10 cellular contexts compared by ENCODE assay signal in genomic region chr7:96236198-96237039, GRCh38.
DNase-seq lines count a peak whose midpoint lies in the region; ATAC-seq and TF ChIP-seq lines count a peak whose summit lies in the region.
"Had no signal": no experiment of that assay in that cellular context is flagged by ENCODE, and none has a peak within 500 bp of the region (broad histone marks: within the 10 kb centered on the region; RNA-seq: fewer than 3 reads in every experiment).

No MANE protein-coding gene starts in this region.

- no peaks in the 10 kb centered on the region for H3K79me2 ChIP-seq in PC-3 (ENCODE audit: low read length)
- H3K79me2 ChIP-seq in osteoblast (ENCODE audit: insufficient read depth, low read length): peaks cover 7% of the 10 kb centered on the region

- H3K4me3 ChIP-seq in PC-3 (ENCODE audit: low read length): no peak overlapping the region
- H3K4me3 ChIP-seq in osteoblast (ENCODE audit: insufficient read depth, low read length): no peak overlapping the region

- no peaks in the 10 kb centered on the region for H3K9me2 ChIP-seq in PC-3 (replicated peaks; ENCODE audit: low read length)

- no peak overlapping the region for H2AFZ ChIP-seq in PC-3 (ENCODE audit: low read length)
- H2AFZ ChIP-seq in osteoblast (ENCODE audit: low read length): no peak overlapping the region

- intact Hi-C loops in PC-3 (cut with micrococcal nuclease): no loop called here

- H3K27ac ChIP-seq in PC-3 (ENCODE audit: low read length) (no peak overlapping the region), osteoblast (ENCODE audit: low read depth, low read length) (peak overlapping the region; percentile 13), substantia nigra (ENCODE audit: low read depth, low read length, poor library complexity, severe bottlenecking) (no peak overlapping the region)

- H3K27me3 ChIP-seq in PC-3 (ENCODE audit: low read length): no peaks in the 10 kb centered on the region
- no peaks in the 10 kb centered on the region for H3K27me3 ChIP-seq in osteoblast (ENCODE audit: insufficient read depth, low read length)

- no peak overlapping the region for H3K9ac ChIP-seq in PC-3 (ENCODE audit: low read length)

- H3F3A ChIP-seq in PC-3 (ENCODE audit: low read length, unreplicated experiment): no peaks in the 10 kb centered on the region

- H3K9me3 ChIP-seq in PC-3 (ENCODE audit: low read length) (no peaks in the 10 kb centered on the region), osteoblast (ENCODE audit: low read depth, low read length) (no peaks in the 10 kb centered on the region)

- no peaks in the 10 kb centered on the region for H4K20me1 ChIP-seq in PC-3 (ENCODE audit: low read length)
- peaks cover 3% of the 10 kb centered on the region for H4K20me1 ChIP-seq in osteoblast (ENCODE audit: insufficient read depth, low read length)

- DNase-seq in EH (ENCODE audit: low read depth) (peak; percentile 77), PC-3 (peak; percentile 31), fibroblast of gingiva (ENCODE audit: low read depth) (peak; percentile 77), osteoblast (ENCODE audit: insufficient read length, low spot score, missing footprints) (no peak), substantia nigra (lab: John Stamatoyannopoulos, UW) (no peak), superior temporal gyrus (ENCODE audit: extremely low spot score) (no peak)
- DNase-seq: KG1; stimulated activated naive CD4-positive, alpha-beta T cell had no signal

- no peak; the same call in 1 of the 2 replicates for ATAC-seq in PC-3
- ATAC-seq in HG03159 (IDR thresholded peaks at IDR 0.05; ENCODE audit: unreplicated experiment): no peak
- ATAC-seq in HG03097 (IDR thresholded peaks at IDR 0.05; ENCODE audit: low FRiP score, unreplicated experiment): no peak

- POLR2A ChIA-PET in PC-3 (lab: Charles Lee; ENCODE audit: unreplicated experiment): no interaction called here

- H3K36me3 ChIP-seq in PC-3 (ENCODE audit: low read depth, low read length) (peaks cover 3% of the 10 kb centered on the region; the same call in 1 of the 2 replicates), osteoblast (ENCODE audit: insufficient read depth, low read length) (no peaks in the 10 kb centered on the region)

- CTCF ChIA-PET in PC-3 (lab: Charles Lee): no interaction called here

- TF ChIP-seq CTCF in PC-3 (conservative IDR thresholded peaks at IDR 0.05; ENCODE audit: low read depth, low read length): no peak
- no peak for TF ChIP-seq CTCF in osteoblast (IDR thresholded peaks at IDR 0.05; ENCODE audit: extremely low read depth, low read depth, low read length)

- no TSS peak for BruUV-seq in PC-3 (replicated peaks; lab: Mats Ljungman, UMichigan)

- H3K4me1 ChIP-seq in PC-3 (ENCODE audit: insufficient read depth, low read length): no peaks in the 10 kb centered on the region
- peaks cover 18% of the 10 kb centered on the region for H3K4me1 ChIP-seq in osteoblast (ENCODE audit: insufficient read depth, low read length)

- H3K4me2 ChIP-seq in PC-3 (ENCODE audit: low read length) (no peak overlapping the region), osteoblast (ENCODE audit: insufficient read depth, low read length) (peak overlapping the region; percentile 28)

Comparison
In these comparisons a context has a peak if more than half of its experiments do, and no peak if none do; other contexts are left out.
1. DNase-seq: peak in EH (single experiment), PC-3 (single experiment) and fibroblast of gingiva (single experiment); none in osteoblast (single experiment), substantia nigra (0 of 49) and superior temporal gyrus (single experiment).